ENCODE assay signal across 10 cellular contexts in the genomic region with DNA sequence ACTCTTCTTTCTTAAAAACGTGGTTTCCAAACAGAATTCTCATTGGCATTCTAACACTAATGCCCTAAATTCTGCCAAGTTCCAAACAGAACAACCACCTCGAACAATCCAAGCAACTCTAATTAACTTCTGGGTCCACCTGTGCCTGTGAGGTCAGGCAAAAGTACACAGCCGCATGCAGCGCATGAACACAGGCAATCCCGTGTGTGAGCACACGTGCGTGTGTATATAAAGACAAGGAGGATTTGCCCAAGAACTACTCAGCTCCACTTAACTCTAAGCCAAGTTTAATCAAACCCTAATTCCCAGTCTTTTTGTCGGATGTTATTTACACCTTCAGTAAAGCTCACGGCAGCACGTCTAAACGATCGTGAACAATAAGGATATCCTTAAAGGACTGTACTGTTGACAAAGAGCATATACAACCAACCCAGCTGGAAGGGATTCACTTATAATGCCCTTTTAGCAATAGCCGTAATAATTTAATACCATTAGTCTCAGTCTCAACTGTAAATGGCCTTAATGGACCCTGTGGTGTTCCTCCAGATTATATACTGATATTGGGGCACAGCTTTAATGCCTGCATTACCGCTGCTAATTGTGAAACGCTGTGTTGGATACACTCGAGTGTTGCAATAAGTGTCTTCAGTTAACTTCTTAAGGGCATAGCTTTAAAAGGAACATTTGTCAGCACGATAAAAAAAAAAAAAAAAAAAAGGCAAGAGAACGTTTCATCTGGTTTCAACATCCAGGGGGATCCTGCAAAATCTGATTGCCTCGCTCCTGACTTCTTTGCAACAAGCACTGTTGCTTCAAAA.
A peak's percentile ranks its signal among the peaks of the same experiment; 100 is the strongest.
DNase-seq lines count a peak whose midpoint lies in the region; ATAC-seq, FAIRE-seq and TF ChIP-seq lines count a peak whose summit lies in the region.
"Had no signal": no experiment of that assay in that cellular context is flagged by ENCODE, and none has a peak within 500 bp of the region (broad histone marks: within the 10 kb centered on the region; RNA-seq: fewer than 3 reads in every experiment).

No MANE protein-coding gene starts in this region.

- H3K9ac ChIP-seq in neuronal stem cell (ENCODE audit: low read depth, low read length, poor library complexity) = no peak overlapping the region

- H3K23ac ChIP-seq in neuronal stem cell (ENCODE audit: low read depth, low read length, poor library complexity) = no peak overlapping the region

- no peak for FAIRE-seq in GM19239 (lab: Jason Lieb, UNC)

- no peak overlapping the region for H3K14ac ChIP-seq in neuronal stem cell (ENCODE audit: low read length)

- no peak for ATAC-seq in GM21367 (IDR thresholded peaks at IDR 0.05; ENCODE audit: unreplicated experiment)
- no peak for ATAC-seq in HG03097 (IDR thresholded peaks at IDR 0.05; ENCODE audit: low FRiP score, unreplicated experiment)
- ATAC-seq: HCT116 had no signal

- DNase-seq in AG08395 (ENCODE audit: low spot score) (peak; percentile 28), NCI-H82 (lab: John Stamatoyannopoulos, UW) (peak; percentile 91), epithelial cell of esophagus (ENCODE audit: low read depth) (peak; percentile 11), neuronal stem cell (ENCODE audit: low spot score) (no peak), GM19239 (ENCODE audit: insufficient read length, low spot score) (no peak), T-helper 2 cell (no peak)
- DNase-seq: stimulated activated naive CD4-positive, alpha-beta T cell treated with Interleukin-2 at 50 U/mL for 16 hours had no signal

- no peak overlapping the region for H3K4ac ChIP-seq in neuronal stem cell (ENCODE audit: low read length)

- no peaks in the 10 kb centered on the region for H3K79me1 ChIP-seq in neuronal stem cell (ENCODE audit: low read depth, low read length)

- no peak overlapping the region for H2BK15ac ChIP-seq in neuronal stem cell (ENCODE audit: low read length)

- no peak overlapping the region for H2AK5ac ChIP-seq in neuronal stem cell (ENCODE audit: low read depth, low read length)

- no peaks in the 10 kb centered on the region for H3K9me3 ChIP-seq in neuronal stem cell (replicated peaks in 1 of 2; ENCODE audit: control insufficient read depth in 2 of 2, insufficient read depth in 1 of 2, low read depth in 1 of 2, low read length in 2 of 2)

- H3K27me3 ChIP-seq in neuronal stem cell (ENCODE audit: control insufficient read depth in 3 of 3, insufficient read depth in 3 of 3, low read depth in 1 of 3, low read length in 3 of 3) = no peaks in the 10 kb centered on the region

- H4K8ac ChIP-seq in neuronal stem cell (ENCODE audit: low read depth, low read length) = no peak overlapping the region

- H3K4me1 ChIP-seq in neuronal stem cell (ENCODE audit: control insufficient read depth in 2 of 2, insufficient read depth in 1 of 2, low read depth in 1 of 2, low read length in 2 of 2) = peaks cover 9 to 34% of the 10 kb centered on the region in 2 donors

- H3K27ac ChIP-seq in neuronal stem cell (replicated peaks; ENCODE audit: low read length) = peak overlapping the region; percentile 54

- no peak overlapping the region for H2AFZ ChIP-seq in neuronal stem cell (ENCODE audit: low read length)

- no peak overlapping the region for H3K18ac ChIP-seq in neuronal stem cell (ENCODE audit: low read length)

- no peak overlapping the region for H2BK12ac ChIP-seq in neuronal stem cell (ENCODE audit: low read length)

- no peak for TF ChIP-seq CTCF in epithelial cell of esophagus (IDR thresholded peaks at IDR 0.05; ENCODE audit: insufficient read depth, low read depth, low read length, missing control alignments)

- H3K36me3 ChIP-seq in neuronal stem cell (replicated peaks in 1 of 2; ENCODE audit: control insufficient read depth in 2 of 2, insufficient read depth in 2 of 2, low read length in 2 of 2) = no peaks in the 10 kb centered on the region

- no peak overlapping the region for H2BK5ac ChIP-seq in neuronal stem cell (ENCODE audit: low read length)

- no peak overlapping the region for H2BK120ac ChIP-seq in neuronal stem cell (ENCODE audit: low read depth, low read length)

- no peak overlapping the region for H4K91ac ChIP-seq in neuronal stem cell (ENCODE audit: low read depth, low read length, poor library complexity)

- no CpG with 5 or more reads among the region's 19 CpGs for WGBS in neuronal stem cell (ENCODE audit: extremely low coverage in 2 of 2, insufficient read length in 2 of 2, insufficient replicate concordance in 1 of 2), 2 donors

- H3K4me3 ChIP-seq in epithelial cell of esophagus (ENCODE audit: low read length) (no peak overlapping the region), neuronal stem cell (ENCODE audit: low read length in 2 of 2) (no peak overlapping the region)

- no peak overlapping the region for H3K4me2 ChIP-seq in neuronal stem cell (ENCODE audit: insufficient read depth, low read length, poor library complexity, severe bottlenecking)

Comparison
In these comparisons a context has a peak if more than half of its experiments do, and no peak if none do; other contexts are left out.
1. DNase-seq: peak in AG08395 (single experiment), NCI-H82 (single experiment) and epithelial cell of esophagus (single experiment); none in neuronal stem cell (single experiment), GM19239 (single experiment) and T-helper 2 cell (0 of 5).